Comparison of ENCODE assay signal across 14 cellular contexts in the genomic region with DNA sequence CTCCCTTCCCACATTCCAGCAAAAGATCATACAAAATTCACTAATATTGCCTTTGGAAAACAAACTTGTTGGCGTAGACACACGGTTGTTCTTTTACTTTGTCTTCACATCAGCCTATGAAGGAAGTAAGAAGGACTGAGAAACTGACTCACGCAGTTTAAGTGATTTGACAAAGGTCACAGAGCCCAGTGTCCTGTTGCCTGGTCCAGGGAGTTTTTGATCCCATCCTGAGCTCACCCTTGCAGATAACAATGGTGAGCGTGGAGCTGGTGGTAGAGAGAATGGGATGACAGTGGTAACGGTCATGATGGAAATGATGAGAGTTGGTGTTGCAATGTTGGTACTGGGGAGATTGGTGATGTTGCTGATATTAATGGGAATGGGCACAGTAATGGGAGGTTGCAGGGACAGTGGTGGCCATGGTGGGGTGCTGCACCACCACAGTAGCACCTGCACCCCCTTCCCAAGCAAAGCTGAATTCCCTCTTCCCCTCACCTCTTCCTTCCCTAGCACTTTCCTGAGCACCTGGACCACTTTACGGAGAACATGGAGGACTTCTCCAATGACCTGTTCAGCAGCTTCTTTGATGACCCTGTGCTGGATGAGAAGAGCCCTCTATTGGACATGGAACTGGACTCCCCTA. TPM values are rescaled to one million over a fixed set of nuclear protein-coding genes. Genes with fewer than 3 reads are reported as not detected.
DNase-seq lines count a peak whose midpoint lies in the region; ATAC-seq and TF ChIP-seq lines count a peak whose summit lies in the region.
"Had no signal": no experiment of that assay in that cellular context is flagged by ENCODE, and none has a peak within 500 bp of the region (broad histone marks: within the 10 kb centered on the region; RNA-seq: fewer than 3 reads in every experiment).

No MANE protein-coding gene starts in this region.

- TF ChIP-seq EP300 in stomach (IDR thresholded peaks at IDR 0.05) = no peak

- H3K79me2 ChIP-seq in OCI-LY3 (ENCODE audit: low read length) = no peaks in the 10 kb centered on the region

- 64 to 81% (median 71%) methylated on average over 6 of the region's 6 CpGs for WGBS in stomach, 5 donors

- TF ChIP-seq POLR2A in stomach (IDR thresholded peaks at IDR 0.05) = no peak

- peak; percentile 23 for TF ChIP-seq CTCF in GM12873 (IDR thresholded peaks at IDR 0.05; ENCODE audit: insufficient read depth, low read depth, low read length, missing control alignments)
- TF ChIP-seq CTCF in OCI-LY3 (IDR thresholded peaks at IDR 0.05; ENCODE audit: low read depth, low read length) = no peak
- no peak for TF ChIP-seq CTCF in colonic mucosa (IDR thresholded peaks at IDR 0.05)
- no peak for TF ChIP-seq CTCF in stomach (IDR thresholded peaks at IDR 0.05)
- TF ChIP-seq CTCF in mucosa of descending colon (IDR thresholded peaks at IDR 0.05) = no peak

- H3K9ac ChIP-seq in OCI-LY3 (ENCODE audit: low read length) (no peak overlapping the region), colonic mucosa (ENCODE audit: low read depth in 2 of 2, low read length in 2 of 2) (no peak overlapping the region)

- no peak overlapping the region for H2AFZ ChIP-seq in OCI-LY3 (ENCODE audit: low read depth, low read length)

- DNase-seq in colonic mucosa = no peak
- DNase-seq in stomach = no peak
- DNase-seq in GM19240 (ENCODE audit: insufficient read length, low spot score) = no peak
- DNase-seq in mucosa of descending colon = no peak
- DNase-seq in UCSD-AML1 (lab: John Stamatoyannopoulos, UW; ENCODE audit: unreplicated experiment) = no peak
- DNase-seq: CD8-positive, alpha-beta memory T cell; cortex of kidney; heart right ventricle; Karpas-422; NCI-H187; NCI-H526 treated with DMSO at 0.1 percent for 48 hours had no signal

- H3K27ac ChIP-seq in OCI-LY3 (ENCODE audit: low read length) = no peak overlapping the region
- H3K27ac ChIP-seq in colonic mucosa = peak overlapping the region; percentile 6
- H3K27ac ChIP-seq in stomach = peak overlapping the region in 4 of 5 donors; percentile 1 to 74 (median 53)

- H3K27me3 ChIP-seq in OCI-LY3 (ENCODE audit: low read depth, low read length) (0 out of 2 replicates have a peak, but pooled peaks cover 5% of the 10 kb centered on the region), colonic mucosa (no peaks in the 10 kb centered on the region), stomach (peaks cover 0 to 22% (median 0%) of the 10 kb centered on the region in 3 donors)

- no peak for ATAC-seq in mucosa of descending colon
- ATAC-seq: heart right ventricle had no signal

- H3K4me3 ChIP-seq in OCI-LY3 (ENCODE audit: low read length) = no peak overlapping the region
- H3K4me3 ChIP-seq in colonic mucosa = no peak overlapping the region
- no peak overlapping the region for H3K4me3 ChIP-seq in stomach
- no peak overlapping the region for H3K4me3 ChIP-seq in mucosa of descending colon
- H3K4me3 ChIP-seq: heart right ventricle had no signal

- H3K9me3 ChIP-seq in OCI-LY3 (ENCODE audit: insufficient read depth, low read length) (no peaks in the 10 kb centered on the region), colonic mucosa (no peaks in the 10 kb centered on the region), stomach (no peaks in the 10 kb centered on the region), mucosa of descending colon (no peaks in the 10 kb centered on the region)
- H3K9me3 ChIP-seq: heart right ventricle had no signal

- peak overlapping the region; percentile 58 for H3K4me2 ChIP-seq in OCI-LY3 (ENCODE audit: low read length)

- intact Hi-C loops in colonic mucosa (cut with DNase I) = no loop called here
- intact Hi-C loops in stomach (cut with DNase I; ENCODE audit: low total_unique reads) = loop anchor here (5.0 kb wide), 1 partner anchor 47 kb away; no protein-coding TSS in a partner anchor
- intact Hi-C loops in mucosa of descending colon (cut with DNase I, micrococcal nuclease) = no loop called here

- no peaks in the 10 kb centered on the region for H4K20me1 ChIP-seq in OCI-LY3 (ENCODE audit: insufficient read depth, low read length)

- no peaks in the 10 kb centered on the region for H3K36me3 ChIP-seq in OCI-LY3 (replicated peaks; ENCODE audit: low read depth, low read length)
- no peaks in the 10 kb centered on the region for H3K36me3 ChIP-seq in colonic mucosa
- H3K36me3 ChIP-seq in stomach = peaks cover 9 to 47% (median 36%) of the 10 kb centered on the region in 4 donors
- H3K36me3 ChIP-seq in mucosa of descending colon (ENCODE audit: low read depth) = no peaks in the 10 kb centered on the region

- H3K4me1 ChIP-seq in OCI-LY3 (ENCODE audit: low read length) = peaks cover 44% of the 10 kb centered on the region
- no peaks in the 10 kb centered on the region for H3K4me1 ChIP-seq in colonic mucosa
- H3K4me1 ChIP-seq in stomach = peaks cover 21 to 52% (median 31%) of the 10 kb centered on the region in 4 donors
- H3K4me1 ChIP-seq in mucosa of descending colon (ENCODE audit: low read depth) = peaks cover 12% of the 10 kb centered on the region

RNA-seq across cellular contexts. Expression of gene CREB3L1, which starts 22.1 kb away (rescaled TPM):
- total RNA-seq in colonic mucosa (100 to 1,000 TPM; 143 to 150 TPM), stomach (100 to 1,000 TPM in 1 of 5 donors, 10 to 100 TPM in 4; 21.0 to 125 (median 54.2) TPM), mucosa of descending colon (100 to 1,000 TPM in 2 of 3 donors, 10 to 100 TPM in 1; 52.7 to 140 (median 108) TPM)
- polyA plus RNA-seq in stomach = 10 to 100 TPM; 39.4 to 59.3 (median 40.8) TPM
- total RNA-seq: activated T-cell treated with anti-CD3 and anti-CD28 coated beads, Interleukin-2, amount 50 U/mL, for 72 hours; CD8-positive, alpha-beta memory T cell had no signal
- polyA plus RNA-seq: CD8-positive, alpha-beta memory T cell had no signal

RNA-seq across cellular contexts. Expression of gene DGKZ, which starts 47.7 kb away (rescaled TPM):
- 10 to 100 TPM; 42.7 to 83.8 TPM for total RNA-seq in colonic mucosa
- 100 to 1,000 TPM in 3 of 5 donors, 10 to 100 TPM in 2; 24.0 to 405 (median 102) TPM for total RNA-seq in stomach
- polyA plus RNA-seq in stomach = 10 to 100 TPM; 26.9 to 47.5 (median 35.0) TPM
- total RNA-seq in mucosa of descending colon = 10 to 100 TPM; 41.2 to 49.6 (median 47.2) TPM
